ENCODE assay signal across 9 cellular contexts in genomic region chr14:50303744-50304471, GRCh38. TPM values are rescaled to one million over a fixed set of nuclear protein-coding genes. Genes with fewer than 3 reads are reported as not detected.
A peak's percentile ranks its signal among the peaks of the same experiment; 100 is the strongest.
DNase-seq lines count a peak whose midpoint lies in the region; ATAC-seq and TF ChIP-seq lines count a peak whose summit lies in the region.
"Had no signal": no experiment of that assay in that cellular context is flagged by ENCODE, and none has a peak within 500 bp of the region (broad histone marks: within the 10 kb centered on the region; RNA-seq: fewer than 3 reads in every experiment).

No MANE protein-coding gene starts in this region.

- peak; percentile 28 for DNase-seq in IMR-90
- DNase-seq in SKM-1 treated with dmso at 0.1 percent for 144 hours (lab: John Stamatoyannopoulos, UW; ENCODE audit: unreplicated experiment) = peak; percentile 72
- DNase-seq in left cardiac atrium = no peak
- peak; percentile 54 for DNase-seq in superior temporal gyrus (ENCODE audit: extremely low spot score)
- DNase-seq in stimulated activated CD4-positive, alpha-beta T cell treated with anti-CD3 and anti-CD28 coated beads, Interleukin-15, amount 100 ng/mL, for 24 hours = no peak
- DNase-seq in activated CD4-positive, alpha-beta T cell treated with anti-CD3 and anti-CD28 coated beads, Interleukin-2, amount 50 U/mL, for 1 hour = no peak
- no peak for DNase-seq in activated CD8-positive, alpha-beta T cell treated with anti-CD3 and anti-CD28 coated beads, Interleukin-2, amount 10 ng/mL, durations not matched to agents 7 days and 5 days
- DNase-seq: amygdala had no signal

- no peaks in the 10 kb centered on the region for H3K9me3 Mint-ChIP-seq in activated CD8-positive, alpha-beta T cell treated with anti-CD3 and anti-CD28 coated beads, Interleukin-2, amount 10 ng/mL, durations not matched to agents 7 days and 5 days (ENCODE audit: insufficient read depth)

- ATAC-seq in IMR-90 (ENCODE audit: low read depth) = no peak
- ATAC-seq in left cardiac atrium = peak; percentile 59 to 91
- no peak for ATAC-seq in activated CD8-positive, alpha-beta T cell treated with anti-CD3 and anti-CD28 coated beads, Interleukin-2, amount 10 ng/mL, durations not matched to agents 7 days and 5 days

- no peaks in the 10 kb centered on the region for H3K4me1 ChIP-seq in IMR-90 (ENCODE audit: control insufficient read depth, insufficient read depth, low read length)
- H3K4me1 ChIP-seq: Peyer's patch had no signal

- TF ChIP-seq POLR2A in IMR-90 (IDR thresholded peaks at IDR 0.05; ENCODE audit: low read depth, low read length) = no peak

- no peak overlapping the region for H2AK5ac ChIP-seq in IMR-90 (ENCODE audit: low read depth, low read length)

- no peak overlapping the region for H3K4me2 ChIP-seq in IMR-90 (ENCODE audit: low read depth, low read length)

- no peaks in the 10 kb centered on the region for H3K9me3 ChIP-seq in IMR-90 (ENCODE audit: control insufficient read depth, insufficient read depth, low read length)
- H3K9me3 ChIP-seq: Peyer's patch had no signal

- no peak overlapping the region for H3K9ac ChIP-seq in IMR-90 (ENCODE audit: low read depth, low read length)

- H3K36me3 Mint-ChIP-seq in activated CD8-positive, alpha-beta T cell treated with anti-CD3 and anti-CD28 coated beads, Interleukin-2, amount 10 ng/mL, durations not matched to agents 7 days and 5 days (ENCODE audit: low read depth) = peaks cover 25% of the 10 kb centered on the region

- no peaks in the 10 kb centered on the region for H3K36me3 ChIP-seq in IMR-90 (ENCODE audit: control insufficient read depth, insufficient read depth, low read length)
- H3K36me3 ChIP-seq: Peyer's patch had no signal

- no peak for TF ChIP-seq CTCF in IMR-90 (conservative IDR thresholded peaks at IDR 0.05; ENCODE audit: low read depth, low read length)

- intact Hi-C loops in IMR-90 (cut with micrococcal nuclease) = no loop called here
- intact Hi-C loops in left cardiac atrium (cut with DNase I) = no loop called here

- POLR2A ChIA-PET in IMR-90 (lab: Charles Lee; ENCODE audit: unreplicated experiment) = no interaction called here
- POLR2A ChIA-PET in activated CD8-positive, alpha-beta T cell treated with anti-CD3 and anti-CD28 coated beads, Interleukin-2, amount 10 ng/mL, durations not matched to agents 7 days and 5 days (lab: Charles Lee) = no interaction called here

- H2BK15ac ChIP-seq in IMR-90 (ENCODE audit: low read depth, low read length) = no peak overlapping the region

- 0 out of 2 replicates have a peak, but pooled peaks cover 2% of the 10 kb centered on the region for H3K9me1 ChIP-seq in IMR-90 (ENCODE audit: insufficient read depth, low read length)

- no peaks in the 10 kb centered on the region; a peak in 2 of 4 replicates for H3K79me1 ChIP-seq in IMR-90 (ENCODE audit: low read depth in 1 of 2, low read length in 2 of 2)

- H3K4me3 ChIP-seq in IMR-90 (ENCODE audit: insufficient read depth, low read depth, low read length) = no peak overlapping the region
- H3K4me3 ChIP-seq: Peyer's patch had no signal

- WGBS in IMR-90 (ENCODE audit: extremely low coverage in 2 of 2, insufficient read length in 1 of 2), 2 experiments = no CpG with 5 or more reads among the region's 8 CpGs

- dilution Hi-C loops in IMR-90 (cut with HindIII; ENCODE audit: low sequenced_read_pairs, unreplicated experiment) = no loop called here

- no peak overlapping the region for H4K91ac ChIP-seq in IMR-90 (ENCODE audit: insufficient read depth, low read depth, low read length)

- no peaks in the 10 kb centered on the region for H3K27me3 Mint-ChIP-seq in activated CD8-positive, alpha-beta T cell treated with anti-CD3 and anti-CD28 coated beads, Interleukin-2, amount 10 ng/mL, durations not matched to agents 7 days and 5 days (ENCODE audit: low read depth)

- no peak overlapping the region for H4K8ac ChIP-seq in IMR-90 (ENCODE audit: low read depth in 2 of 2, low read length in 2 of 2)

- H3K27ac Mint-ChIP-seq in activated CD8-positive, alpha-beta T cell treated with anti-CD3 and anti-CD28 coated beads, Interleukin-2, amount 10 ng/mL, durations not matched to agents 7 days and 5 days = no peak overlapping the region

- no peak overlapping the region for H2AFZ ChIP-seq in IMR-90 (replicated peaks; ENCODE audit: low read length, poor library complexity)

- H4K5ac ChIP-seq in IMR-90 (ENCODE audit: low read depth, low read length) = no peak overlapping the region

- H3K14ac ChIP-seq in IMR-90 (replicated peaks; ENCODE audit: low read depth, low read length) = no peak overlapping the region

- no peak for TF ChIP-seq RAD21 in IMR-90 (IDR thresholded peaks at IDR 0.05; ENCODE audit: low read length)

- no peaks in the 10 kb centered on the region for H3K27me3 ChIP-seq in IMR-90 (ENCODE audit: control insufficient read depth, insufficient read depth, low read length)
- H3K27me3 ChIP-seq: Peyer's patch had no signal

- H2BK120ac ChIP-seq in IMR-90 (ENCODE audit: low read depth, low read length) = no peak overlapping the region

- no peak overlapping the region for H3K23ac ChIP-seq in IMR-90 (ENCODE audit: low read depth, low read length)

- H3K27ac ChIP-seq in IMR-90 (ENCODE audit: insufficient read depth, low read length) = no peak overlapping the region
- H3K27ac ChIP-seq: Peyer's patch had no signal

- no peaks in the 10 kb centered on the region for H4K20me1 ChIP-seq in IMR-90 (ENCODE audit: insufficient read depth, low read length)

- H2BK5ac ChIP-seq in IMR-90 (ENCODE audit: low read depth, low read length, poor library complexity, severe bottlenecking) = no peak overlapping the region

- no peak overlapping the region for H2AK9ac ChIP-seq in IMR-90 (replicated peaks; ENCODE audit: low read depth, low read length, poor library complexity)

- no peak overlapping the region for H3K18ac ChIP-seq in IMR-90 (ENCODE audit: low read depth, low read length)

- no peak overlapping the region for H2BK20ac ChIP-seq in IMR-90 (ENCODE audit: low read depth, low read length)

- no peak overlapping the region for H3K56ac ChIP-seq in IMR-90 (ENCODE audit: extremely low read depth, insufficient read depth, low read length)

- H3K4ac ChIP-seq in IMR-90 (ENCODE audit: low read depth, low read length) = no peak overlapping the region

- CTCF ChIA-PET in IMR-90 (lab: Yijun Ruan, JAX) = no interaction called here
- CTCF ChIA-PET in activated CD8-positive, alpha-beta T cell treated with anti-CD3 and anti-CD28 coated beads, Interleukin-2, amount 10 ng/mL, durations not matched to agents 7 days and 5 days (lab: Charles Lee) = no interaction called here

- peaks cover 7% of the 10 kb centered on the region for H3K4me1 Mint-ChIP-seq in activated CD8-positive, alpha-beta T cell treated with anti-CD3 and anti-CD28 coated beads, Interleukin-2, amount 10 ng/mL, durations not matched to agents 7 days and 5 days (ENCODE audit: low read depth)

- no peak overlapping the region for H3K4me3 Mint-ChIP-seq in activated CD8-positive, alpha-beta T cell treated with anti-CD3 and anti-CD28 coated beads, Interleukin-2, amount 10 ng/mL, durations not matched to agents 7 days and 5 days

- in situ Hi-C loops in IMR-90 (cut with MboI; ENCODE audit: low sequenced_read_pairs) = no loop called here

- BruUV-seq in IMR-90 (replicated peaks; lab: Mats Ljungman, UMichigan) = no TSS peak

TF ChIP-seq in IMR-90, 13 proteins besides CTCF, POLR2A, EP300 and RAD21:
- TF ChIP-seq, protein P1, sequence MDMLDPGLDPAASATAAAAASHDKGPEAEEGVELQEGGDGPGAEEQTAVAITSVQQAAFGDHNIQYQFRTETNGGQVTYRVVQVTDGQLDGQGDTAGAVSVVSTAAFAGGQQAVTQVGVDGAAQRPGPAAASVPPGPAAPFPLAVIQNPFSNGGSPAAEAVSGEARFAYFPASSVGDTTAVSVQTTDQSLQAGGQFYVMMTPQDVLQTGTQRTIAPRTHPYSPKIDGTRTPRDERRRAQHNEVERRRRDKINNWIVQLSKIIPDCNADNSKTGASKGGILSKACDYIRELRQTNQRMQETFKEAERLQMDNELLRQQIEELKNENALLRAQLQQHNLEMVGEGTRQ (IDR thresholded peaks at IDR 0.05; ENCODE audit: low read depth, low read length) = no peak
- TF ChIP-seq MXI1 (IDR thresholded peaks at IDR 0.05; ENCODE audit: borderline replicate concordance, low read depth, low read length) (no peak), NFE2L2 (IDR thresholded peaks at IDR 0.05; ENCODE audit: low read depth, low read length) (no peak), CEBPB (IDR thresholded peaks at IDR 0.05; ENCODE audit: low read depth, low read length) (peak; percentile 24; the same call in 1 of the 2 replicates)
TF ChIP-seq in IMR-90: peak in this region for 1.

RNA-seq across cellular contexts. Expression of gene L2HGDH, which starts 8.1 kb away (rescaled TPM):
- total RNA-seq in IMR-90 (2012; rRNA removed) = 3.8 and 5.0 TPM in 2 replicates
- 2.8 and 3.1 TPM in 2 replicates for polyA plus RNA-seq in IMR-90 (2012; rRNA removed)
- polyA plus RNA-seq in IMR-90 (2012; cell fraction: cytosol; rRNA removed) = 1.5 and 2.3 TPM in 2 replicates
- polyA plus RNA-seq in IMR-90 (2012; cell fraction: nucleus; rRNA removed; ENCODE audit: low replicate concordance) = 0.87 and 2.4 TPM in 2 replicates
- total RNA-seq in left cardiac atrium = 1 to 10 TPM; 8.8 to 9.2 TPM
- total RNA-seq in activated CD8-positive, alpha-beta T cell treated with anti-CD3 and anti-CD28 coated beads, Interleukin-2, amount 10 ng/mL, durations not matched to agents 7 days and 5 days = 10 to 100 TPM; 12.7 to 13.6 TPM

RNA-seq across cellular contexts. Expression of gene DMAC2L, which starts 8.2 kb away (rescaled TPM):
- total RNA-seq in IMR-90 (2012; rRNA removed) (3.9 and 5.0 TPM in 2 replicates), left cardiac atrium (10 to 100 TPM; 14.4 to 20.2 TPM)
- 6.1 and 7.8 TPM in 2 replicates for polyA plus RNA-seq in IMR-90 (2012; rRNA removed)
- 2.2 and 9.5 TPM in 2 replicates for polyA plus RNA-seq in IMR-90 (2012; cell fraction: cytosol; rRNA removed)
- polyA plus RNA-seq in IMR-90 (2012; cell fraction: nucleus; rRNA removed; ENCODE audit: low replicate concordance) = 6.2 and 11.8 TPM in 2 replicates
- 10 to 100 TPM; 14.9 to 18.6 TPM for total RNA-seq in activated CD8-positive, alpha-beta T cell treated with anti-CD3 and anti-CD28 coated beads, Interleukin-2, amount 10 ng/mL, durations not matched to agents 7 days and 5 days

Comparison
In these comparisons a context has a peak if more than half of its experiments do, and no peak if none do; other contexts are left out.
1. ATAC-seq: peak in left cardiac atrium (2 of 2); none in IMR-90 (single experiment) and activated CD8-positive, alpha-beta T cell treated with anti-CD3 and anti-CD28 coated beads, Interleukin-2, amount 10 ng/mL, durations not matched to agents 7 days and 5 days (single experiment).
2. DNase-seq: peak in IMR-90 (single experiment), SKM-1 treated with dmso at 0.1 percent for 144 hours (single experiment) and superior temporal gyrus (single experiment); none in left cardiac atrium (single experiment), stimulated activated CD4-positive, alpha-beta T cell treated with anti-CD3 and anti-CD28 coated beads, Interleukin-15, amount 100 ng/mL, for 24 hours (single experiment), activated CD4-positive, alpha-beta T cell treated with anti-CD3 and anti-CD28 coated beads, Interleukin-2, amount 50 U/mL, for 1 hour (single experiment) and activated CD8-positive, alpha-beta T cell treated with anti-CD3 and anti-CD28 coated beads, Interleukin-2, amount 10 ng/mL, durations not matched to agents 7 days and 5 days (single experiment).